ENCODE assay signal across 21 cellular contexts in the genomic region with DNA sequence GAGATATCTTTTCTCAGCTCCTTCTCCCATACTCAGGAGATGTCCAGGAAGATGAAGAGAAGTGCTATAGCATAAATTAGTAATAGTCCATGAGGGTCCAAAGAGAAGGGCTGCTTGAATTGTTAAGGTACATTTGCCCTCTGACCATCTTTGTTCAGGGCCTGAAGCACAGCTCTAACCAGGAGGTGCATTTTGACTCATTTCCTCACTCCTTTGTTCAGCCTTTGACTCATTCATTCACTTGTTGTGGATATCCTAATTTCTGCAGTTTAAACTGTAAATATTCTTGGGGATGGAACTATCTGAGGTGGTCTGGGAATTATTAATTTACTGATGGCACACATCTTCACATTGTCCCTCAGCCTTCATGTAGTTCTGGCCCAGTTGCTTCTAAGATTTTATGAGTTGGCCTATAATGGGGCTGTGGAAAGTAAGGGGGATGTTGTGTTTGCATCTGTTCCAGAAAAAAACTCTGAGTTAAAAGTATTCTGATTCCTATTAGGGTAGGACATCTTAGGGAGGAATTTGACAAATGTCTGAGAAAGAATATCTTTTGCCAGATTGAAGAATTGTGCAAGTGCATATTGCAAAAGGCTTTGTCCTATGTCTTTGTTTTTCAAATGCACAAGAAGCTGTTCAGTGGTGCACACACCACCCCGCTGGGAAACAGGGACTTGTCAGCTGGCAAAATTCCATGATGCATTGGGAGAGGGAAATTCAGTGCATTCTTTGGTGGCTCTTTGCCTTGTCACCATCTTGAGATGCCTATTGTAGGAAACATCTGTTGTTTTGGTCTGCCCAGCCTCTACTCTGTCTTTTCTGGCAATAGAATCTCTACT. TPM values are rescaled to one million over a fixed set of nuclear protein-coding genes. Genes with fewer than 3 reads are reported as not detected.
DNase-seq lines count a peak whose midpoint lies in the region; ATAC-seq, FAIRE-seq and TF ChIP-seq lines count a peak whose summit lies in the region.
"Had no signal": no experiment of that assay in that cellular context is flagged by ENCODE, and none has a peak within 500 bp of the region (broad histone marks: within the 10 kb centered on the region; RNA-seq: fewer than 3 reads in every experiment).

No MANE protein-coding gene starts in this region.

- 0 out of 2 replicates have a peak overlapping the region, but pooled peaks have one; percentile 44 for H4K5ac ChIP-seq in IMR-90 (ENCODE audit: low read depth, low read length)

- BruUV-seq in IMR-90 (replicated peaks; lab: Mats Ljungman, UMichigan): no TSS peak

- H3K27ac ChIP-seq in A549: peak overlapping the region; percentile 55 to 63
- H3K27ac ChIP-seq in IMR-90 (ENCODE audit: insufficient read depth, low read length): peak overlapping the region; percentile 48; the same call in 1 of the 2 replicates
- H3K27ac ChIP-seq in dorsolateral prefrontal cortex: peak overlapping the region in 1 of 59 donors; percentile 3
- H3K27ac ChIP-seq: heart left ventricle, SJSA1, upper lobe of right lung had no signal

- H3K36me3 ChIP-seq in IMR-90 (ENCODE audit: control insufficient read depth, insufficient read depth, low read length): no peaks in the 10 kb centered on the region; the same call in 1 of the 2 replicates
- H3K36me3 ChIP-seq: heart left ventricle, SJSA1, upper lobe of right lung had no signal

- peak overlapping the region; percentile 45 for H2BK5ac ChIP-seq in IMR-90 (ENCODE audit: low read depth, low read length, poor library complexity, severe bottlenecking)

- no peaks in the 10 kb centered on the region for H3K27me3 ChIP-seq in IMR-90 (ENCODE audit: control insufficient read depth, insufficient read depth, low read length)
- H3K27me3 ChIP-seq in dorsolateral prefrontal cortex: peaks cover 0 to 5% (median 0%) of the 10 kb centered on the region in 45 donors
- H3K27me3 ChIP-seq: SJSA1, upper lobe of right lung had no signal

- TF ChIP-seq RAD21 in A549 (conservative IDR thresholded peaks at IDR 0.05 in 1 of 2, IDR thresholded peaks at IDR 0.05 in 1 of 2): no peak
- no peak for TF ChIP-seq RAD21 in IMR-90 (IDR thresholded peaks at IDR 0.05; ENCODE audit: low read length)

- peaks cover 0 to 9% of the 10 kb centered on the region in 2 experiments; a peak in 2 of 4 replicates for H3K79me1 ChIP-seq in IMR-90 (ENCODE audit: low read depth in 1 of 2, low read length in 2 of 2)

- no peaks in the 10 kb centered on the region for H3K9me1 ChIP-seq in IMR-90 (ENCODE audit: insufficient read depth, low read length)

- TF ChIP-seq POLR2A in A549 (IDR thresholded peaks at IDR 0.05; ENCODE audit: low read length) (no peak), IMR-90 (IDR thresholded peaks at IDR 0.05; ENCODE audit: low read depth, low read length) (no peak), GM18505 (IDR thresholded peaks at IDR 0.05; ENCODE audit: borderline replicate concordance, extremely low read depth, insufficient read depth, insufficient read length) (no peak)

- H4K20me1 ChIP-seq in IMR-90 (ENCODE audit: insufficient read depth, low read length): no peaks in the 10 kb centered on the region

- WGBS in A549 (ENCODE audit: missing lambda C conversion rate): 33% methylated on average over 1 of the region's 1 CpG
- 0% methylated on average over 1 of the region's 1 CpG; no CpG with 5 or more reads in 1 of the 2 experiments for whole genome bisulfite sequencing in IMR-90 (ENCODE audit: extremely low coverage in 2 of 2, insufficient read length in 1 of 2), 2 experiments

- H3K4me1 ChIP-seq in A549 (peaks cover 20% of the 10 kb centered on the region), IMR-90 (ENCODE audit: control insufficient read depth, insufficient read depth, low read length) (peaks cover 6% of the 10 kb centered on the region)
- H3K4me1 ChIP-seq: heart left ventricle, SJSA1, upper lobe of right lung had no signal

- no peak overlapping the region for H2BK15ac ChIP-seq in IMR-90 (ENCODE audit: low read depth, low read length)

- dilution Hi-C loops in IMR-90 (cut with HindIII; ENCODE audit: low sequenced_read_pairs, unreplicated experiment): no loop called here

- H2AFZ ChIP-seq in IMR-90 (replicated peaks; ENCODE audit: low read length, poor library complexity): no peak overlapping the region

- ATAC-seq in A549: no peak
- peak; percentile 75 for ATAC-seq in IMR-90 (ENCODE audit: low read depth)
- no peak for ATAC-seq in GM18505 (IDR thresholded peaks at IDR 0.05; ENCODE audit: unreplicated experiment)
- ATAC-seq in HG03045 (IDR thresholded peaks at IDR 0.05; ENCODE audit: unreplicated experiment): no peak
- ATAC-seq: HCT116, heart left ventricle, upper lobe of right lung had no signal

- H4K8ac ChIP-seq in IMR-90 (ENCODE audit: low read depth in 2 of 2, low read length in 2 of 2): no peak overlapping the region

- H3K9ac ChIP-seq in IMR-90 (ENCODE audit: low read depth, low read length): no peak overlapping the region

- no peak for TF ChIP-seq EP300 in A549 (IDR thresholded peaks at IDR 0.05)

- H3K56ac ChIP-seq in IMR-90 (ENCODE audit: extremely low read depth, insufficient read depth, low read length): no peak overlapping the region

- no peak overlapping the region; the same call in 1 of the 2 replicates for H3K23ac ChIP-seq in IMR-90 (ENCODE audit: low read depth, low read length)

- H3K4me3 ChIP-seq in A549 (no peak overlapping the region), IMR-90 (ENCODE audit: insufficient read depth, low read depth, low read length) (no peak overlapping the region), choroid plexus epithelial cell (ENCODE audit: low read depth, low read length) (no peak overlapping the region), dorsolateral prefrontal cortex (no peak overlapping the region)
- H3K4me3 ChIP-seq: heart left ventricle, SJSA1, upper lobe of right lung had no signal

- POLR2A ChIA-PET in A549 (lab: Yijun Ruan, JAX): no interaction called here
- POLR2A ChIA-PET in IMR-90 (lab: Charles Lee; ENCODE audit: unreplicated experiment): no interaction called here

- peak overlapping the region; percentile 77 for H3K18ac ChIP-seq in IMR-90 (ENCODE audit: low read depth, low read length)

- H2BK20ac ChIP-seq in IMR-90 (ENCODE audit: low read depth, low read length): 0 out of 2 replicates have a peak overlapping the region, but pooled peaks have one; percentile 29

- in situ Hi-C loops in IMR-90 (cut with MboI; ENCODE audit: low sequenced_read_pairs): no loop called here

- CTCF ChIA-PET in A549 (lab: Yijun Ruan, JAX): interaction anchor here (0.5 to 2.6 kb wide), 4 partner anchors 14 to 173 kb away, joined by 3 to 6 read pairs (median 3); no protein-coding TSS in a partner anchor
- CTCF ChIA-PET in IMR-90 (lab: Yijun Ruan, JAX): no interaction called here

- no peak overlapping the region for H2BK120ac ChIP-seq in IMR-90 (ENCODE audit: low read depth, low read length)

- DNase-seq in A549 (ENCODE audit: low read depth in 1 of 2, low spot score in 1 of 2): no peak
- peak; percentile 52 for DNase-seq in IMR-90
- DNase-seq in choroid plexus epithelial cell (ENCODE audit: low read depth): peak; percentile 96
- peak; percentile 18 for DNase-seq in islet precursor cell
- DNase-seq in activated naive CD4-positive, alpha-beta T cell (lab: John Stamatoyannopoulos, UW): no peak
- no peak for DNase-seq in dorsolateral prefrontal cortex
- DNase-seq: activated B cell treated with CpG ODN at 0.5 μM for 24 hours; amygdala; CD4-positive, alpha-beta memory T cell; DND-41; heart left ventricle; kidney; NCI-H510A; stimulated activated CD4-positive, alpha-beta T cell treated with anti-CD3 and anti-CD28 coated beads, Interleukin-15, amount 100 ng/mL, for 24 hours; upper lobe of right lung had no signal

- H2AK9ac ChIP-seq in IMR-90 (replicated peaks; ENCODE audit: low read depth, low read length, poor library complexity): no peak overlapping the region

- H3K4me2 ChIP-seq in A549 (peak overlapping the region; percentile 31; the same call in 2 of the 3 replicates), IMR-90 (ENCODE audit: low read depth, low read length) (no peak overlapping the region)

- no peak overlapping the region for H3K14ac ChIP-seq in IMR-90 (replicated peaks; ENCODE audit: low read depth, low read length)

- H3K4ac ChIP-seq in IMR-90 (ENCODE audit: low read depth, low read length): no peak overlapping the region

- H4K91ac ChIP-seq in IMR-90 (ENCODE audit: insufficient read depth, low read depth, low read length): no peak overlapping the region; the same call in 1 of the 2 replicates

- H3K9me3 ChIP-seq in A549 (peaks cover 13% of the 10 kb centered on the region; the same call in 2 of the 3 replicates), IMR-90 (ENCODE audit: control insufficient read depth, insufficient read depth, low read length) (peaks cover 6% of the 10 kb centered on the region; the same call in 1 of the 2 replicates)
- H3K9me3 ChIP-seq: SJSA1, upper lobe of right lung had no signal

- intact Hi-C loops in IMR-90 (cut with micrococcal nuclease) (no loop called here), dorsolateral prefrontal cortex (cut with DNase I) (no loop called here)

- FAIRE-seq in A549 (lab: Jason Lieb, UNC): no peak
- FAIRE-seq: kidney had no signal

- TF ChIP-seq CTCF in A549 (IDR thresholded peaks at IDR 0.05) (no peak), IMR-90 (conservative IDR thresholded peaks at IDR 0.05; ENCODE audit: low read depth, low read length) (no peak), choroid plexus epithelial cell (conservative IDR thresholded peaks at IDR 0.05; ENCODE audit: low read depth, low read length) (no peak), dorsolateral prefrontal cortex (IDR thresholded peaks at IDR 0.05 in 54 of 56, conservative IDR thresholded peaks at IDR 0.05 in 2 of 56; ENCODE audit: low read depth in 1 of 56, partially characterized antibody in 56 of 56) (no peak)

- no peak overlapping the region for H2AK5ac ChIP-seq in IMR-90 (ENCODE audit: low read depth, low read length)

TF ChIP-seq in A549, 52 proteins besides CTCF, POLR2A, EP300 and RAD21:
- TF ChIP-seq CBX2 (IDR thresholded peaks at IDR 0.05; ENCODE audit: borderline replicate concordance, low read depth): no peak
- TF ChIP-seq CEBPB (IDR thresholded peaks at IDR 0.05): peak in 1 of 2 experiments; percentile 59; a peak in 1 of 4 replicates
- TF ChIP-seq RFX5 (IDR thresholded peaks at IDR 0.05): no peak

TF ChIP-seq in IMR-90, 13 proteins besides CTCF, POLR2A, EP300 and RAD21:
- TF ChIP-seq CEBPB (IDR thresholded peaks at IDR 0.05; ENCODE audit: low read depth, low read length) (0 out of 2 replicates have a peak, but pooled peaks have one; percentile 22), RCOR1 (IDR thresholded peaks at IDR 0.05; ENCODE audit: insufficient replicate concordance, low read length) (no peak)

RNA-seq across cellular contexts. Expression of a gene that starts 22.1 kb away (rescaled TPM):
- 18.4 and 31.8 TPM in 2 replicates for polyA plus RNA-seq in A549 (2011; rRNA removed)
- 7.6 and 10.9 TPM in 2 replicates for polyA plus RNA-seq in A549 (2012; cell fraction: cytosol; rRNA removed)
- polyA plus RNA-seq in A549 (2012; cell fraction: nucleus; rRNA removed): 24.1 and 24.7 TPM in 2 replicates
- polyA plus RNA-seq in A549 (2017; fragmentation: RNase III; extraction: RNeasy Plus Mini Kit Qiagen cat#74134 plus additional on column Dnase treatment): 10.0 to 13.3 TPM (median 12.2 TPM) in 3 replicates
- 20.3 and 20.8 TPM in 2 replicates for polyA minus RNA-seq in A549 (2011; rRNA and poly(A)+ RNA removed)
- 0.90 and 1.1 TPM in 2 replicates for total RNA-seq in IMR-90 (2012; rRNA removed)
- polyA plus RNA-seq in IMR-90 (2012; rRNA removed): 3.2 and 4.1 TPM in 2 replicates
- 7.7 and 8.9 TPM in 2 replicates for polyA plus RNA-seq in IMR-90 (2012; cell fraction: cytosol; rRNA removed)
- 4.5 and 4.7 TPM in 2 replicates for polyA plus RNA-seq in IMR-90 (2012; cell fraction: nucleus; rRNA removed; ENCODE audit: low replicate concordance)
- total RNA-seq in dorsolateral prefrontal cortex: 10 to 100 TPM in 119 of 120 experiments, 1 to 10 TPM in 1; 7.9 to 85.1 (median 34.1) TPM
- total RNA-seq: activated B cell treated with CpG ODN at 0.5 μM for 24 hours; activated T-helper 2 cell treated with anti-CD3 and anti-CD28 coated beads, Interferon-gamma antibody, Interleukin-2, Interleukin-4, amounts not matched to agents 10 μg/mL and 5 μg/mL and 100 μg/mL, durations not matched to agents 14 hours and 24 hours and 36 hours; CD4-positive, alpha-beta memory T cell; SJSA1; T-helper 2 cell treated with Interferon-gamma antibody and Interleukin-4, amounts not matched to agents 100 ng/mL and 5 ng/mL, for 36 hours had no signal
- polyA plus RNA-seq: CD4-positive, alpha-beta memory T cell had no signal

Comparison
In these comparisons a context has a peak if more than half of its experiments do, and no peak if none do; other contexts are left out.
1. DNase-seq: peak in IMR-90 (single experiment), choroid plexus epithelial cell (single experiment) and islet precursor cell (single experiment); none in A549 (0 of 2), activated naive CD4-positive, alpha-beta T cell (0 of 4) and dorsolateral prefrontal cortex (0 of 10).